ENCODE assay signal across 12 cellular contexts in genomic region chr6:16333580-16333979, GRCh38.
A peak's percentile ranks its signal among the peaks of the same experiment; 100 is the strongest.
DNase-seq lines count a peak whose midpoint lies in the region; ATAC-seq, FAIRE-seq and TF ChIP-seq lines count a peak whose summit lies in the region.
"Had no signal": no experiment of that assay in that cellular context is flagged by ENCODE, and none has a peak within 500 bp of the region (broad histone marks: within the 10 kb centered on the region; RNA-seq: fewer than 3 reads in every experiment).

No MANE protein-coding gene starts in this region.

- H3K36me3 ChIP-seq in astrocyte (ENCODE audit: insufficient read depth, low read length) = no peaks in the 10 kb centered on the region
- H3K36me3 ChIP-seq in uterus = no peaks in the 10 kb centered on the region

- no peaks in the 10 kb centered on the region for H3K9me3 ChIP-seq in astrocyte (ENCODE audit: insufficient read depth, low read depth, low read length)
- no peaks in the 10 kb centered on the region for H3K9me3 ChIP-seq in uterus

- no peaks in the 10 kb centered on the region for H3K27me3 ChIP-seq in astrocyte (ENCODE audit: insufficient read depth, low read length)
- H3K27me3 ChIP-seq in uterus = no peaks in the 10 kb centered on the region

- no peaks in the 10 kb centered on the region for H3K9me3 Mint-ChIP-seq in activated naive CD8-positive, alpha-beta T cell (ENCODE audit: low read depth)
- H3K9me3 Mint-ChIP-seq in activated naive CD8-positive, alpha-beta T cell treated with anti-CD3 and anti-CD28 coated beads, Interleukin-2, amount 50 U/mL, for 24 hours = no peaks in the 10 kb centered on the region
- H3K9me3 Mint-ChIP-seq in astrocyte (ENCODE audit: unreplicated experiment) = no peaks in the 10 kb centered on the region
- H3K9me3 Mint-ChIP-seq: nephron progenitor cell; stimulated activated effector memory CD8-positive, alpha-beta T cell treated with anti-CD3 and anti-CD28 coated beads, Interleukin-12 subunit alpha, Interleukin-12 subunit beta, amount 100 ng/mL, for 72 hours had no signal

- TF ChIP-seq CTCF in astrocyte (IDR thresholded peaks at IDR 0.05; ENCODE audit: insufficient read depth, low read depth, low read length) (no peak), uterus (IDR thresholded peaks at IDR 0.05) (no peak)

- ATAC-seq in activated naive CD8-positive, alpha-beta T cell treated with anti-CD3 and anti-CD28 coated beads, Interleukin-2, amount 50 U/mL, for 24 hours = no peak
- no peak for ATAC-seq in GM21447 (IDR thresholded peaks at IDR 0.05; ENCODE audit: unreplicated experiment)
- ATAC-seq: stimulated activated effector memory CD8-positive, alpha-beta T cell treated with anti-CD3 and anti-CD28 coated beads, Interleukin-12 subunit alpha, Interleukin-12 subunit beta, amount 100 ng/mL, for 72 hours had no signal

- H2AFZ ChIP-seq in astrocyte (ENCODE audit: low read depth, low read length) = no peak overlapping the region

- no peak for TF ChIP-seq POLR2A in uterus (IDR thresholded peaks at IDR 0.05)

- peaks cover 6% of the 10 kb centered on the region for H3K36me3 Mint-ChIP-seq in activated naive CD8-positive, alpha-beta T cell
- no peaks in the 10 kb centered on the region for H3K36me3 Mint-ChIP-seq in activated naive CD8-positive, alpha-beta T cell treated with anti-CD3 and anti-CD28 coated beads, Interleukin-2, amount 50 U/mL, for 24 hours (ENCODE audit: low read depth)
- H3K36me3 Mint-ChIP-seq in astrocyte (ENCODE audit: low read depth, unreplicated experiment) = peaks cover 6% of the 10 kb centered on the region

- no peaks in the 10 kb centered on the region for H3K27me3 Mint-ChIP-seq in activated naive CD8-positive, alpha-beta T cell
- H3K27me3 Mint-ChIP-seq in activated naive CD8-positive, alpha-beta T cell treated with anti-CD3 and anti-CD28 coated beads, Interleukin-2, amount 50 U/mL, for 24 hours = no peaks in the 10 kb centered on the region
- H3K27me3 Mint-ChIP-seq in astrocyte (ENCODE audit: low read depth, unreplicated experiment) = no peaks in the 10 kb centered on the region

- H3K4me3 Mint-ChIP-seq in activated naive CD8-positive, alpha-beta T cell = no peak overlapping the region
- no peak overlapping the region for H3K4me3 Mint-ChIP-seq in activated naive CD8-positive, alpha-beta T cell treated with anti-CD3 and anti-CD28 coated beads, Interleukin-2, amount 50 U/mL, for 24 hours
- no peak overlapping the region for H3K4me3 Mint-ChIP-seq in astrocyte (ENCODE audit: unreplicated experiment)
- H3K4me3 Mint-ChIP-seq: nephron progenitor cell; stimulated activated effector memory CD8-positive, alpha-beta T cell treated with anti-CD3 and anti-CD28 coated beads, Interleukin-12 subunit alpha, Interleukin-12 subunit beta, amount 100 ng/mL, for 72 hours had no signal

- peaks cover 2% of the 10 kb centered on the region for H3K4me1 Mint-ChIP-seq in activated naive CD8-positive, alpha-beta T cell (ENCODE audit: low read depth)
- no peaks in the 10 kb centered on the region for H3K4me1 Mint-ChIP-seq in activated naive CD8-positive, alpha-beta T cell treated with anti-CD3 and anti-CD28 coated beads, Interleukin-2, amount 50 U/mL, for 24 hours
- peaks cover 44% of the 10 kb centered on the region for H3K4me1 Mint-ChIP-seq in astrocyte (ENCODE audit: low read depth, unreplicated experiment)

- DNase-seq in activated naive CD8-positive, alpha-beta T cell treated with anti-CD3 and anti-CD28 coated beads, Interleukin-2, amount 50 U/mL, for 24 hours = no peak
- peak; percentile 85 for DNase-seq in astrocyte (ENCODE audit: low read depth)
- peak; percentile 90 for DNase-seq in kidney tubule cell (ENCODE audit: low spot score)
- peak in 1 of 2 donors; percentile 11 for DNase-seq in uterus
- DNase-seq in SKM-1 treated with dmso at 0.1 percent for 144 hours (lab: John Stamatoyannopoulos, UW; ENCODE audit: unreplicated experiment) = no peak
- no peak for DNase-seq in mucosa of gallbladder (ENCODE audit: low spot score)
- DNase-seq: activated naive CD4-positive, alpha-beta T cell treated with anti-CD3 and anti-CD28 coated beads, Interleukin-2, amount 50 U/mL, for 16 hours; H7; nephron progenitor cell had no signal

- no peak overlapping the region for H3K4me3 ChIP-seq in astrocyte (ENCODE audit: insufficient read depth, low read depth, low read length)
- no peak overlapping the region for H3K4me3 ChIP-seq in uterus

- H3K4me1 ChIP-seq in astrocyte (ENCODE audit: insufficient read depth, low read length) (peaks cover 49% of the 10 kb centered on the region), uterus (peaks cover 19 to 42% of the 10 kb centered on the region in 2 donors)

- H3K27ac ChIP-seq in astrocyte (ENCODE audit: low read depth, low read length) (no peak overlapping the region), uterus (peak overlapping the region; percentile 52 to 78)

- peaks cover 5% of the 10 kb centered on the region for H3K79me2 ChIP-seq in astrocyte (ENCODE audit: insufficient read depth, low read length)

- intact Hi-C loops in uterus (cut with DNase I; ENCODE audit: low total_unique reads) = no loop called here

- H4K20me1 ChIP-seq in astrocyte (ENCODE audit: insufficient read depth, low read length) = peaks cover 14% of the 10 kb centered on the region

- H3K9ac ChIP-seq in astrocyte (ENCODE audit: low read length) = peak overlapping the region; percentile 8

- peak overlapping the region; percentile 50 for H3K27ac Mint-ChIP-seq in activated naive CD8-positive, alpha-beta T cell
- H3K27ac Mint-ChIP-seq in activated naive CD8-positive, alpha-beta T cell treated with anti-CD3 and anti-CD28 coated beads, Interleukin-2, amount 50 U/mL, for 24 hours = no peak overlapping the region
- H3K27ac Mint-ChIP-seq in astrocyte (ENCODE audit: unreplicated experiment) = peak overlapping the region; percentile 79
- H3K27ac Mint-ChIP-seq: nephron progenitor cell had no signal

- no peak for FAIRE-seq in astrocyte (lab: Jason Lieb, UNC)

- no peak overlapping the region for H3K4me2 ChIP-seq in astrocyte (ENCODE audit: low read length)

Comparison
In these comparisons a context has a peak if more than half of its experiments do, and no peak if none do; other contexts are left out.
1. DNase-seq: peak in astrocyte (single experiment) and kidney tubule cell (single experiment); none in activated naive CD8-positive, alpha-beta T cell treated with anti-CD3 and anti-CD28 coated beads, Interleukin-2, amount 50 U/mL, for 24 hours (single experiment), SKM-1 treated with dmso at 0.1 percent for 144 hours (single experiment) and mucosa of gallbladder (single experiment).